ENCODE assay signal across 7 cellular contexts in genomic region chr14:20490563-20490962, GRCh38. TPM values are rescaled to one million over a fixed set of nuclear protein-coding genes. Genes with fewer than 3 reads are reported as not detected.
DNase-seq lines count a peak whose midpoint lies in the region; ATAC-seq and TF ChIP-seq lines count a peak whose summit lies in the region.
"Had no signal": no experiment of that assay in that cellular context is flagged by ENCODE, and none has a peak within 500 bp of the region (broad histone marks: within the 10 kb centered on the region; RNA-seq: fewer than 3 reads in every experiment).

No MANE protein-coding gene starts in this region.

- no peaks in the 10 kb centered on the region for H3K9me3 Mint-ChIP-seq in activated CD8-positive, alpha-beta memory T cell treated with anti-CD3 and anti-CD28 coated beads, Interleukin-2, amount 10 ng/mL, durations not matched to agents 7 days and 5 days (ENCODE audit: low read depth)
- peaks cover under 1% of the 10 kb centered on the region for H3K9me3 Mint-ChIP-seq in memory B cell
- H3K9me3 Mint-ChIP-seq in HFFc6 = no peaks in the 10 kb centered on the region

- peak overlapping the region; percentile 85 for H3K27ac Mint-ChIP-seq in activated CD8-positive, alpha-beta memory T cell treated with anti-CD3 and anti-CD28 coated beads, Interleukin-2, amount 10 ng/mL, durations not matched to agents 7 days and 5 days
- H3K27ac Mint-ChIP-seq in memory B cell (peak overlapping the region; percentile 40), HFFc6 (no peak overlapping the region)

- H3K36me3 Mint-ChIP-seq in activated CD8-positive, alpha-beta memory T cell treated with anti-CD3 and anti-CD28 coated beads, Interleukin-2, amount 10 ng/mL, durations not matched to agents 7 days and 5 days = peaks cover 1% of the 10 kb centered on the region
- H3K36me3 Mint-ChIP-seq in memory B cell = no peaks in the 10 kb centered on the region
- no peaks in the 10 kb centered on the region; the same call in 1 of the 2 replicates for H3K36me3 Mint-ChIP-seq in HFFc6 (ENCODE audit: low read depth)

- CTCF ChIA-PET in activated CD8-positive, alpha-beta memory T cell treated with anti-CD3 and anti-CD28 coated beads, Interleukin-2, amount 10 ng/mL, durations not matched to agents 7 days and 5 days (lab: Charles Lee) = interaction anchor here (1.0 to 1.3 kb wide), 4 partner anchors 14 to 147 kb away, joined by 3 to 5 read pairs (median 4); partner anchors contain the start of genes PARP2, PIP4P1 and RNASE10

- ATAC-seq in activated CD8-positive, alpha-beta memory T cell treated with anti-CD3 and anti-CD28 coated beads, Interleukin-2, amount 10 ng/mL, durations not matched to agents 7 days and 5 days = no peak
- no peak for ATAC-seq in memory B cell (ENCODE audit: low read depth)

- peak overlapping the region; percentile 21 for H3K4me3 Mint-ChIP-seq in activated CD8-positive, alpha-beta memory T cell treated with anti-CD3 and anti-CD28 coated beads, Interleukin-2, amount 10 ng/mL, durations not matched to agents 7 days and 5 days
- H3K4me3 Mint-ChIP-seq in memory B cell (peak overlapping the region; percentile 59), HFFc6 (no peak overlapping the region)

- DNase-seq in activated CD8-positive, alpha-beta memory T cell treated with anti-CD3 and anti-CD28 coated beads, Interleukin-2, amount 10 ng/mL, durations not matched to agents 7 days and 5 days = no peak
- no peak for DNase-seq in activated CD8-positive, alpha-beta memory T cell treated with anti-CD3 and anti-CD28 coated beads, Interleukin-2, amount 50 U/mL, for 48 hours
- no peak for DNase-seq in memory B cell (ENCODE audit: low spot score in 2 of 2)
- no peak for DNase-seq in HFFc6
- DNase-seq: thyroid gland had no signal

- no peak for TF ChIP-seq CTCF in HFFc6 (IDR thresholded peaks at IDR 0.05)

- H3K4me1 Mint-ChIP-seq in activated CD8-positive, alpha-beta memory T cell treated with anti-CD3 and anti-CD28 coated beads, Interleukin-2, amount 10 ng/mL, durations not matched to agents 7 days and 5 days = peaks cover 78% of the 10 kb centered on the region
- peaks cover 43% of the 10 kb centered on the region for H3K4me1 Mint-ChIP-seq in memory B cell
- peaks cover 45% of the 10 kb centered on the region for H3K4me1 Mint-ChIP-seq in HFFc6 (ENCODE audit: low read depth)

- H3K27me3 Mint-ChIP-seq in activated CD8-positive, alpha-beta memory T cell treated with anti-CD3 and anti-CD28 coated beads, Interleukin-2, amount 10 ng/mL, durations not matched to agents 7 days and 5 days = no peaks in the 10 kb centered on the region
- H3K27me3 Mint-ChIP-seq in memory B cell (no peaks in the 10 kb centered on the region), HFFc6 (ENCODE audit: insufficient read depth) (peaks cover 5% of the 10 kb centered on the region)

RNA-seq across cellular contexts. Expression of gene RNASE10, which starts 14.8 kb away (rescaled TPM):
- under 1 TPM; 0.30 to 0.67 TPM for total RNA-seq in activated CD8-positive, alpha-beta memory T cell treated with anti-CD3 and anti-CD28 coated beads, Interleukin-2, amount 10 ng/mL, durations not matched to agents 7 days and 5 days
- total RNA-seq in HFFc6 (2021; fragmentation: NEBNext Ultra II Directional; extraction: Animal tissue kit (Norgen Biotek cat#: 25700)) = under 1 TPM in 2 of 6 experiments, not detected in 4; 0.14 to 0.17 TPM
- total RNA-seq: M059J, mesenteric fat pad, thyroid gland had no signal

RNA-seq across cellular contexts. Expression of gene PNP, which starts 21.4 kb away (rescaled TPM):
- 100 to 1,000 TPM; 173 to 194 TPM for total RNA-seq in activated CD8-positive, alpha-beta memory T cell treated with anti-CD3 and anti-CD28 coated beads, Interleukin-2, amount 10 ng/mL, durations not matched to agents 7 days and 5 days
- 10 to 100 TPM; 19.8 to 32.3 (median 25.7) TPM for total RNA-seq in HFFc6 (2021; fragmentation: NEBNext Ultra II Directional; extraction: Animal tissue kit (Norgen Biotek cat#: 25700))

RNA-seq across cellular contexts. Expression of gene PIP4P1, which starts 29.3 kb away (rescaled TPM):
- 10 to 100 TPM; 30.9 to 31.7 TPM for total RNA-seq in activated CD8-positive, alpha-beta memory T cell treated with anti-CD3 and anti-CD28 coated beads, Interleukin-2, amount 10 ng/mL, durations not matched to agents 7 days and 5 days
- 10 to 100 TPM; 17.0 to 20.3 (median 19.2) TPM for total RNA-seq in HFFc6 (2021; fragmentation: NEBNext Ultra II Directional; extraction: Animal tissue kit (Norgen Biotek cat#: 25700))

RNA-seq across cellular contexts. Expression of gene APEX1, which starts 35.5 kb away (rescaled TPM):
- total RNA-seq in activated CD8-positive, alpha-beta memory T cell treated with anti-CD3 and anti-CD28 coated beads, Interleukin-2, amount 10 ng/mL, durations not matched to agents 7 days and 5 days = 100 to 1,000 TPM; 112 to 179 TPM
- total RNA-seq in HFFc6 (2021; fragmentation: NEBNext Ultra II Directional; extraction: Animal tissue kit (Norgen Biotek cat#: 25700)) = 100 to 1,000 TPM; 161 to 189 (median 184) TPM

RNA-seq across cellular contexts. Expression of gene OSGEP, which starts 36.0 kb away (rescaled TPM):
- 10 to 100 TPM; 42.8 to 53.0 TPM for total RNA-seq in activated CD8-positive, alpha-beta memory T cell treated with anti-CD3 and anti-CD28 coated beads, Interleukin-2, amount 10 ng/mL, durations not matched to agents 7 days and 5 days
- 10 to 100 TPM; 26.4 to 33.8 (median 30.7) TPM for total RNA-seq in HFFc6 (2021; fragmentation: NEBNext Ultra II Directional; extraction: Animal tissue kit (Norgen Biotek cat#: 25700))

Comparison
In these comparisons a context has a peak if more than half of its experiments do, and no peak if none do; other contexts are left out.
1. RNA of gene PNP, which starts 21.4 kb away (total RNA-seq): 173 to 194 TPM in activated CD8-positive, alpha-beta memory T cell treated with anti-CD3 and anti-CD28 coated beads, Interleukin-2, amount 10 ng/mL, durations not matched to agents 7 days and 5 days; 19.8 to 32.3 TPM in HFFc6; every median in the first group is over 4 times any median in the second.